8 cellular contexts compared by ENCODE assay signal in genomic region chr2:204871246-204871953, GRCh38.
DNase-seq lines count a peak whose midpoint lies in the region; ATAC-seq and TF ChIP-seq lines count a peak whose summit lies in the region.

No MANE protein-coding gene starts in this region.

- TF ChIP-seq EP300 in SK-N-SH (IDR thresholded peaks at IDR 0.05; ENCODE audit: borderline replicate concordance in 1 of 2, low read depth in 1 of 2, low read length in 1 of 2): no peak

- H3K27ac ChIP-seq in SK-N-SH (ENCODE audit: low read depth in 2 of 2, low read length in 1 of 2) (no peak overlapping the region), cardiac muscle cell (no peak overlapping the region), upper lobe of right lung (peak overlapping the region; percentile 8)

- no peaks in the 10 kb centered on the region for H3K36me3 ChIP-seq in BE2C
- no peaks in the 10 kb centered on the region for H3K36me3 ChIP-seq in SK-N-SH (replicated peaks in 1 of 2; ENCODE audit: control insufficient read depth in 1 of 2, insufficient read depth in 2 of 2, low read length in 1 of 2)
- no peaks in the 10 kb centered on the region for H3K36me3 ChIP-seq in cardiac muscle cell
- H3K36me3 ChIP-seq in upper lobe of right lung: no peaks in the 10 kb centered on the region

- ATAC-seq in upper lobe of right lung (no peak), GM18858 (IDR thresholded peaks at IDR 0.05; ENCODE audit: unreplicated experiment) (no peak), HG02981 (IDR thresholded peaks at IDR 0.05; ENCODE audit: unreplicated experiment) (no peak)

- H3K9me3 ChIP-seq in BE2C (no peaks in the 10 kb centered on the region), SK-N-SH (no peaks in the 10 kb centered on the region), cardiac muscle cell (ENCODE audit: low read depth) (no peaks in the 10 kb centered on the region), upper lobe of right lung (no peaks in the 10 kb centered on the region)

- CTCF ChIA-PET in SK-N-SH (lab: Yijun Ruan, JAX): interaction anchor here (0.6 to 6.3 kb wide), 24 partner anchors 10 to 1076 kb away, joined by 3 to 91 read pairs (median 3); no protein-coding TSS in a partner anchor

- H3K9me2 ChIP-seq in SK-N-SH: no peaks in the 10 kb centered on the region

- H3K27me3 ChIP-seq in BE2C (no peaks in the 10 kb centered on the region), SK-N-SH (ENCODE audit: insufficient read depth) (no peaks in the 10 kb centered on the region), cardiac muscle cell (no peaks in the 10 kb centered on the region), upper lobe of right lung (no peaks in the 10 kb centered on the region)

- H2AFZ ChIP-seq in SK-N-SH (ENCODE audit: low read depth): no peak overlapping the region

- 97% methylated on average over 1 of the region's 1 CpG for WGBS in SK-N-SH (ENCODE audit: low lambda C conversion rate)

- TF ChIP-seq RAD21 in SK-N-SH (IDR thresholded peaks at IDR 0.05; ENCODE audit: low read length): peak; percentile 90

- DNase-seq in BE2C: no peak
- DNase-seq in HS-5 (ENCODE audit: low read depth): peak; percentile 15
- peak; percentile 23 for DNase-seq in SK-N-SH
- DNase-seq in cardiac muscle cell (ENCODE audit: low read depth in 1 of 2, low spot score in 1 of 2): peak; percentile 18 to 66
- DNase-seq in upper lobe of right lung: no peak
- no peak for DNase-seq in stimulated activated CD4-positive, alpha-beta T cell treated with anti-CD3 and anti-CD28 coated beads, Interleukin-1b, Interleukin-23, amount 100 ng/mL, for 48 hours

- H3K79me2 ChIP-seq in SK-N-SH (ENCODE audit: insufficient read depth): no peaks in the 10 kb centered on the region

- intact Hi-C loops in upper lobe of right lung (cut with DNase I): no loop called here

- POLR2A ChIA-PET in SK-N-SH (lab: Yijun Ruan, JAX): no interaction called here

- no peaks in the 10 kb centered on the region for H3K4me1 ChIP-seq in BE2C
- H3K4me1 ChIP-seq in SK-N-SH (ENCODE audit: control insufficient read depth in 1 of 2, insufficient read depth in 2 of 2, low read depth in 1 of 2, low read length in 1 of 2): peaks cover 0 to 3% of the 10 kb centered on the region in 2 experiments; a peak in 2 of 4 replicates
- no peaks in the 10 kb centered on the region for H3K4me1 ChIP-seq in cardiac muscle cell (ENCODE audit: low read depth)
- H3K4me1 ChIP-seq in upper lobe of right lung: peaks cover 8% of the 10 kb centered on the region

- TF ChIP-seq CTCF in BE2C (IDR thresholded peaks at IDR 0.05; ENCODE audit: low read depth, low read length) (peak; percentile 60), SK-N-SH (IDR thresholded peaks at IDR 0.05) (peak; percentile 63), cardiac muscle cell (IDR thresholded peaks at IDR 0.05; ENCODE audit: low read depth, low read length) (peak; percentile 43), upper lobe of right lung (IDR thresholded peaks at IDR 0.05) (peak; percentile 31)

- no peak overlapping the region for H3K9ac ChIP-seq in SK-N-SH

- no peaks in the 10 kb centered on the region for H3F3A ChIP-seq in SK-N-SH (replicated peaks; ENCODE audit: insufficient read depth)

- no peak overlapping the region for H3K4me2 ChIP-seq in SK-N-SH

- H4K20me1 ChIP-seq in SK-N-SH (ENCODE audit: insufficient read depth): no peaks in the 10 kb centered on the region

- no peak overlapping the region for H3K4me3 ChIP-seq in BE2C (ENCODE audit: low read depth, low read length)
- H3K4me3 ChIP-seq in SK-N-SH (ENCODE audit: low read depth in 2 of 2, low read length in 1 of 2): no peak overlapping the region
- no peak overlapping the region for H3K4me3 ChIP-seq in cardiac muscle cell
- H3K4me3 ChIP-seq in upper lobe of right lung: no peak overlapping the region

TF ChIP-seq in SK-N-SH, 30 proteins besides CTCF, POLR2A, EP300 and RAD21:
- TF ChIP-seq SMC3 (IDR thresholded peaks at IDR 0.05; ENCODE audit: low read depth, low read length) (peak; percentile 70), NFIC (IDR thresholded peaks at IDR 0.05; ENCODE audit: borderline replicate concordance) (no peak)

Comparison
In these comparisons a context has a peak if more than half of its experiments do, and no peak if none do; other contexts are left out.
1. DNase-seq: peak in HS-5 (single experiment), SK-N-SH (single experiment) and cardiac muscle cell (2 of 2); none in BE2C (single experiment), upper lobe of right lung (single experiment) and stimulated activated CD4-positive, alpha-beta T cell treated with anti-CD3 and anti-CD28 coated beads, Interleukin-1b, Interleukin-23, amount 100 ng/mL, for 48 hours (single experiment).
2. Peak in every context shown above with its lines, with median percentiles within 50 percentile points of each other: CTCF ChIP-seq.